ENCODE assay signal across 21 cellular contexts in genomic region chr5:91244380-91245073, GRCh38.
"Had no signal": no experiment of that assay in that cellular context is flagged by ENCODE, and none has a peak within 500 bp of the region (broad histone marks: within the 10 kb centered on the region; RNA-seq: fewer than 3 reads in every experiment).

No MANE protein-coding gene starts in this region.

- H3K9me3 ChIP-seq: gastroesophageal sphincter, suprapubic skin had no signal

- H3K4me3 ChIP-seq: gastroesophageal sphincter, lung, smooth muscle cell, suprapubic skin had no signal

- DNase-seq: activated CD4-positive, alpha-beta T cell treated with anti-CD3 and anti-CD28 coated beads, Interleukin-2, amount 10 ng/mL, durations not matched to agents 24 days and 14 days; activated CD4-positive, CD25-positive, alpha-beta regulatory T cell; activated CD8-positive, alpha-beta memory T cell treated with anti-CD3 and anti-CD28 coated beads, Interleukin-2, amount 50 U/mL, for 48 hours; activated CD8-positive, alpha-beta T cell treated with anti-CD3 and anti-CD28 coated beads, Interleukin-2, amount 10 ng/mL, durations not matched to agents 7 days and 5 days; activated gamma-delta T cell treated with Interleukin-2 at 50 U/mL for 16 hours; activated T-cell treated with anti-CD3 and anti-CD28 coated beads, Interleukin-2, amount 50 U/mL, for 72 hours; amygdala; dermis blood vessel endothelial cell; effector memory CD8-positive, alpha-beta T cell; hippocampal formation; midbrain; naive B cell; stimulated activated CD4-positive, alpha-beta T cell treated with anti-CD3 and anti-CD28 coated beads, Interleukin-4, amount 100 ng/mL, for 4 hours; stimulated activated CD8-positive, alpha-beta memory T cell treated with anti-CD3 and anti-CD28 coated beads, Interleukin-4, amount 100 ng/mL, for 48 hours; stimulated activated naive CD8-positive, alpha-beta T cell treated with anti-CD3 and anti-CD28 coated beads, Interleukin-15, Interleukin-2, amounts not matched to agents 100 U/mL and 50 U/mL, for 24 hours had no signal

- H3K27ac Mint-ChIP-seq: activated CD4-positive, alpha-beta T cell treated with anti-CD3 and anti-CD28 coated beads, Interleukin-2, amount 10 ng/mL, durations not matched to agents 24 days and 14 days; activated CD8-positive, alpha-beta T cell treated with anti-CD3 and anti-CD28 coated beads, Interleukin-2, amount 10 ng/mL, durations not matched to agents 7 days and 5 days; activated naive CD8-positive, alpha-beta T cell; activated T-cell treated with anti-CD3 and anti-CD28 coated beads, Interleukin-2, amount 50 U/mL, for 72 hours; effector memory CD8-positive, alpha-beta T cell; naive B cell; T-helper 2 cell treated with Interferon-gamma antibody and Interleukin-4, amounts not matched to agents 5 μg/mL and 100 μg/mL, for 36 hours had no signal

- H3K4me2 ChIP-seq: smooth muscle cell had no signal

- ATAC-seq: activated CD8-positive, alpha-beta T cell treated with anti-CD3 and anti-CD28 coated beads, Interleukin-2, amount 10 ng/mL, durations not matched to agents 7 days and 5 days; activated T-cell treated with anti-CD3 and anti-CD28 coated beads, Interleukin-2, amount 50 U/mL, for 72 hours; effector memory CD8-positive, alpha-beta T cell; gastroesophageal sphincter; stimulated activated naive CD8-positive, alpha-beta T cell treated with anti-CD3 and anti-CD28 coated beads, Interleukin-15, Interleukin-2, amounts not matched to agents 100 U/mL and 50 U/mL, for 24 hours had no signal

- H3K4me3 Mint-ChIP-seq: activated CD4-positive, alpha-beta T cell treated with anti-CD3 and anti-CD28 coated beads, Interleukin-2, amount 10 ng/mL, durations not matched to agents 24 days and 14 days; activated CD8-positive, alpha-beta T cell treated with anti-CD3 and anti-CD28 coated beads, Interleukin-2, amount 10 ng/mL, durations not matched to agents 7 days and 5 days; activated naive CD8-positive, alpha-beta T cell; activated T-cell treated with anti-CD3 and anti-CD28 coated beads, Interleukin-2, amount 50 U/mL, for 72 hours; effector memory CD8-positive, alpha-beta T cell; naive B cell; T-helper 2 cell treated with Interferon-gamma antibody and Interleukin-4, amounts not matched to agents 5 μg/mL and 100 μg/mL, for 36 hours had no signal

- H3K36me3 ChIP-seq: gastroesophageal sphincter, suprapubic skin had no signal

- H3K27ac ChIP-seq: gastroesophageal sphincter, suprapubic skin had no signal

- H3K27me3 Mint-ChIP-seq: activated naive CD8-positive, alpha-beta T cell; effector memory CD8-positive, alpha-beta T cell had no signal

- H3K4me1 ChIP-seq: gastroesophageal sphincter, suprapubic skin had no signal

- H3K4me1 Mint-ChIP-seq: naive B cell had no signal

- H3K27me3 ChIP-seq: gastroesophageal sphincter, suprapubic skin had no signal
